ENCODE assay signal across 9 cellular contexts in the genomic region with DNA sequence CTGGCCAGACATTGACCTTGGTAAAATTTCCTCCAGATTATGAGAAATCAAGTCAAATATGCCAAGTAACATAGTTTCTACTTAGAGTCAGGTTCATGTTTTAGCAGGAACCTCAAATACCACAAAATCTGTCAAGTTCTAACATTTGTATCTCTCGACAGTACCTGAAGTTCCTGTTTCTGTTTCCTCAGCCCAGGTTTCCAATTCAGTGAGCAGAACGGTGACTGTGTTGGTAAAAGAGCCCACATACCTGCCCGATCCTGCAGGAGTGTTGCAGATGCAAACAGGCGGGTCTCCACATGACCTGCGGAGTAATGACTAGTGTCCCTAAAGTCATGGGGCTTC. TPM values are rescaled to one million over a fixed set of nuclear protein-coding genes. Genes with fewer than 3 reads are reported as not detected.
DNase-seq lines count a peak whose midpoint lies in the region; ATAC-seq and TF ChIP-seq lines count a peak whose summit lies in the region.
"Had no signal": no experiment of that assay in that cellular context is flagged by ENCODE, and none has a peak within 500 bp of the region (broad histone marks: within the 10 kb centered on the region; RNA-seq: fewer than 3 reads in every experiment).

No MANE protein-coding gene starts in this region.

- TF ChIP-seq POLR2A in vagina (IDR thresholded peaks at IDR 0.05): no peak

- H3K4me1 ChIP-seq in vagina: no peaks in the 10 kb centered on the region
- H3K4me1 ChIP-seq in right atrium auricular region: no peaks in the 10 kb centered on the region

- ATAC-seq in GM18868 (IDR thresholded peaks at IDR 0.05; ENCODE audit: unreplicated experiment) (peak; percentile 88), GM21528 (IDR thresholded peaks at IDR 0.05; ENCODE audit: low FRiP score, unreplicated experiment) (peak; percentile 94), HG03457 (IDR thresholded peaks at IDR 0.05; ENCODE audit: unreplicated experiment) (peak; percentile 72)

- H3K27ac ChIP-seq in vagina (no peak overlapping the region), right atrium auricular region (no peak overlapping the region)

- H3K4me3 ChIP-seq in vagina (no peak overlapping the region), right atrium auricular region (no peak overlapping the region)

- intact Hi-C loops in vagina (cut with DNase I): no loop called here

- no peak for TF ChIP-seq CTCF in vagina (IDR thresholded peaks at IDR 0.05)
- TF ChIP-seq CTCF in right atrium auricular region (IDR thresholded peaks at IDR 0.05): no peak

- H3K9me3 ChIP-seq in vagina (no peaks in the 10 kb centered on the region), right atrium auricular region (no peaks in the 10 kb centered on the region)

- H3K36me3 ChIP-seq in vagina (no peaks in the 10 kb centered on the region), right atrium auricular region (no peaks in the 10 kb centered on the region)

- DNase-seq in germinal center (ENCODE audit: low spot score) (peak; percentile 21), vagina (ENCODE audit: extremely low spot score in 2 of 2) (no peak), right atrium auricular region (ENCODE audit: low spot score) (no peak), mucosa of gallbladder (ENCODE audit: low spot score) (no peak)
- DNase-seq: natural killer cell, NCI-H2029 had no signal

- H3K27me3 ChIP-seq in vagina (no peaks in the 10 kb centered on the region), right atrium auricular region (no peaks in the 10 kb centered on the region)

RNA-seq across cellular contexts. Expression of a gene that starts 57.9 kb away (rescaled TPM):
- total RNA-seq in vagina (38.1 TPM), right atrium auricular region (100 to 1,000 TPM; 103 to 113 TPM), mucosa of gallbladder (62.2 TPM)
